ENCODE assay signal across 17 cellular contexts in genomic region chr11:123521001-123521400, GRCh38.
DNase-seq lines count a peak whose midpoint lies in the region; ATAC-seq, FAIRE-seq and TF ChIP-seq lines count a peak whose summit lies in the region.
"Had no signal": no experiment of that assay in that cellular context is flagged by ENCODE, and none has a peak within 500 bp of the region (broad histone marks: within the 10 kb centered on the region; RNA-seq: fewer than 3 reads in every experiment).

No MANE protein-coding gene starts in this region.

- H3K4me3 ChIP-seq in left ventricle myocardium inferior (no peak overlapping the region), Karpas-422 (ENCODE audit: low read length) (no peak overlapping the region), GM12878 (no peak overlapping the region)
- H3K4me3 ChIP-seq: HAP-1 had no signal

- H3K9me3 ChIP-seq in left ventricle myocardium inferior (replicated peaks) (peaks cover 7% of the 10 kb centered on the region), Karpas-422 (ENCODE audit: low read length) (no peaks in the 10 kb centered on the region), GM12878 (replicated peaks; ENCODE audit: control insufficient read depth, insufficient read depth, low read length) (no peaks in the 10 kb centered on the region)
- H3K9me3 ChIP-seq: HAP-1 had no signal

- FAIRE-seq in GM12878 (lab: Jason Lieb, UNC): no peak
- FAIRE-seq: GM12892, H54 had no signal

- in situ Hi-C loops in GM12878 (cut with MboI): no loop called here

- POLR2A ChIA-PET in GM12878 (lab: Charles Lee): no interaction called here

- H3K4me1 ChIP-seq in left ventricle myocardium inferior: peaks cover 49% of the 10 kb centered on the region
- peaks cover 46% of the 10 kb centered on the region for H3K4me1 ChIP-seq in Karpas-422 (ENCODE audit: low read length)
- H3K4me1 ChIP-seq in GM12878 (ENCODE audit: control insufficient read depth, insufficient read depth, low read length): peaks cover 24% of the 10 kb centered on the region
- H3K4me1 ChIP-seq: HAP-1 had no signal

- H3K79me2 ChIP-seq in Karpas-422 (ENCODE audit: low read length) (peaks cover 93% of the 10 kb centered on the region), GM12878 (ENCODE audit: control insufficient read depth, insufficient read depth, low read length) (no peaks in the 10 kb centered on the region)

- H3K27ac ChIP-seq in left ventricle myocardium inferior (replicated peaks): peak overlapping the region; percentile 86
- H3K27ac ChIP-seq in Karpas-422 (ENCODE audit: low read length): peak overlapping the region; percentile 11; the same call in 1 of the 2 replicates
- no peak overlapping the region for H3K27ac ChIP-seq in GM12878 (ENCODE audit: control insufficient read depth, insufficient read depth)

- H3K9ac ChIP-seq in Karpas-422 (ENCODE audit: low read length): no peak overlapping the region
- H3K9ac ChIP-seq in GM12878 (ENCODE audit: control insufficient read depth, insufficient read depth, low read length): no peak overlapping the region

- WGBS in GM12878 (ENCODE audit: insufficient coverage, insufficient replicate concordance, low lambda C conversion rate, missing lambda C conversion rate): 50% methylated on average over 3 of the region's 3 CpGs

- BruUV-seq in GM12878 (replicated peaks; lab: Mats Ljungman, UMichigan): no TSS peak

- no peak for TF ChIP-seq EP300 in GM12878 (IDR thresholded peaks at IDR 0.05; ENCODE audit: borderline replicate concordance in 1 of 2, control insufficient read depth in 1 of 2, low read depth in 2 of 2, low read length in 2 of 2)

- H4K20me1 ChIP-seq in Karpas-422 (ENCODE audit: insufficient read depth, low read depth, low read length): no peaks in the 10 kb centered on the region
- no peaks in the 10 kb centered on the region for H4K20me1 ChIP-seq in GM12878 (ENCODE audit: control insufficient read depth, insufficient read depth)

- DNase-seq in left ventricle myocardium inferior (no peak), cardiac septum (ENCODE audit: low spot score) (no peak), Karpas-422 (no peak), GM12878 (ENCODE audit: low read depth, low spot score) (no peak), SHP77 treated with DMSO at 0.1 percent for 48 hours (lab: John Stamatoyannopoulos, UW) (no peak)
- DNase-seq: C1 segment of cervical spinal cord; Calu3; CD4-positive, alpha-beta memory T cell; COR-L47; DMS53; DMS79 treated with DMSO at 0.1 percent for 48 hours; GF-D8; GOT3 had no signal

- H3K9me2 ChIP-seq in Karpas-422 (replicated peaks; ENCODE audit: insufficient read depth, low read length): no peaks in the 10 kb centered on the region

- H3K4me2 ChIP-seq in Karpas-422 (ENCODE audit: low read depth, low read length, poor library complexity, severe bottlenecking) (no peak overlapping the region), GM12878 (ENCODE audit: control insufficient read depth, insufficient read depth) (no peak overlapping the region)

- H3K27me3 ChIP-seq in left ventricle myocardium inferior (ENCODE audit: low read depth) (no peaks in the 10 kb centered on the region), Karpas-422 (ENCODE audit: low read length) (no peaks in the 10 kb centered on the region), GM12878 (replicated peaks in 1 of 2; ENCODE audit: control insufficient read depth in 2 of 2, insufficient read depth in 2 of 2, low read length in 1 of 2) (no peaks in the 10 kb centered on the region)

- CTCF ChIA-PET in GM12878 (lab: Yijun Ruan, JAX): interaction anchor here (1.1 to 2.7 kb wide), 9 partner anchors 8 to 500 kb away, joined by 3 to 16 read pairs (median 5); no protein-coding TSS in a partner anchor

- H2AFZ ChIP-seq in Karpas-422 (ENCODE audit: low read length) (no peak overlapping the region), GM12878 (ENCODE audit: control insufficient read depth, low read depth, low read length) (no peak overlapping the region)

- RAD21 ChIA-PET in GM12878 (lab: Charles Lee; ENCODE audit: unreplicated experiment): interaction anchor here (0.5 to 1.4 kb wide), 2 partner anchors 14 to 39 kb away, joined by 3 to 4 read pairs; no protein-coding TSS in a partner anchor

- SMC1A ChIA-PET in GM12878 (lab: Charles Lee; ENCODE audit: uncharacterized antibody, unreplicated experiment): interaction anchor here (1.0 to 9.7 kb wide), 4 partner anchors 9 to 34 kb away, joined by 3 to 64 read pairs (median 8); no protein-coding TSS in a partner anchor

- TF ChIP-seq POLR2A in GM12878 (IDR thresholded peaks at IDR 0.05; ENCODE audit: low read depth, low read length): no peak

- ATAC-seq in GM12878 (no peak), HG02938 (IDR thresholded peaks at IDR 0.05; ENCODE audit: unreplicated experiment) (no peak)

- no peak for TF ChIP-seq CTCF in left ventricle myocardium inferior (IDR thresholded peaks at IDR 0.05; ENCODE audit: borderline replicate concordance)
- no peak for TF ChIP-seq CTCF in GM12878 (IDR thresholded peaks at IDR 0.05 in 2 of 3, conservative IDR thresholded peaks at IDR 0.05 in 1 of 3; ENCODE audit: control insufficient read depth in 2 of 3, extremely low read depth in 1 of 3, insufficient read depth in 1 of 3, low read depth in 3 of 3, low read length in 3 of 3)

- no peak for TF ChIP-seq RAD21 in GM12878 (IDR thresholded peaks at IDR 0.05; ENCODE audit: insufficient read depth, low read depth, low read length)

- intact Hi-C loops in left ventricle myocardium inferior (cut with micrococcal nuclease): no loop called here
- intact Hi-C loops in cardiac septum (cut with DNase I): no loop called here
- intact Hi-C loops in GM12878 (cut with micrococcal nuclease; ENCODE audit: unreplicated experiment): no loop called here

- no peaks in the 10 kb centered on the region for H3K36me3 ChIP-seq in left ventricle myocardium inferior
- peaks cover 27% of the 10 kb centered on the region for H3K36me3 ChIP-seq in Karpas-422 (ENCODE audit: insufficient read depth, low read length)
- H3K36me3 ChIP-seq in GM12878 (ENCODE audit: control insufficient read depth in 2 of 2, insufficient read depth in 2 of 2, low read length in 1 of 2): no peaks in the 10 kb centered on the region
- H3K36me3 ChIP-seq: HAP-1 had no signal

TF ChIP-seq in GM12878, 131 proteins besides CTCF, POLR2A, EP300 and RAD21:
- TF ChIP-seq CREB1 (IDR thresholded peaks at IDR 0.05; ENCODE audit: low read depth): 0 out of 2 replicates have a peak, but pooled peaks have one; percentile 26
- TF ChIP-seq JUNB (IDR thresholded peaks at IDR 0.05): no peak
TF ChIP-seq in GM12878: peak in this region for 1.
